2 cellular contexts compared by ENCODE assay signal in the genomic region with DNA sequence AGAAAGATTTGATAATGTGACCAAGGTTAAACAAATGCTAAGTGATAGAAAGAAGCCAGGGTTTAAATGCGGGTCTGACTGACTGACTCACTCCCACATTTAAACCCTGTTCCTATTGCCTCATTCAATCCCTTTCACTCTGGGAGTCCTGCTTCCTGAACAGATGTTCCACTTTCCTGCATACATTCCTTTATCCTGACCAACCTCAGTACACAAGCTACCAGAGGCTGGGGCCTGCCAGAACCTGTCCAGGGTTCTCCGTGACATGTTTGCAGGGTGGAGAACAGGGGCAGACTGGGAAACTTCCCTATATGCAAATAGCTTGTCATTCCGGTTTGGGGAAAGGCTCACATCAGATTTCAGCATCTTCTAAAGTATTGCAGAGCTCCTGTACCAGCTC.
TF ChIP-seq lines count a peak whose summit lies in the region.

No MANE protein-coding gene starts in this region.

TF ChIP-seq in IMR-90, 13 proteins besides CTCF, POLR2A, EP300 and RAD21 (continued from another document):
- TF ChIP-seq BHLHE40 (IDR thresholded peaks at IDR 0.05; ENCODE audit: low read depth, low read length) (0 out of 2 replicates have a peak, but pooled peaks have one; percentile 18), MAZ (IDR thresholded peaks at IDR 0.05; ENCODE audit: borderline replicate concordance, low read depth, low read length) (no peak), CEBPB (IDR thresholded peaks at IDR 0.05; ENCODE audit: low read depth, low read length) (peak; percentile 95), FOS (IDR thresholded peaks at IDR 0.05; ENCODE audit: low read depth, low read length) (peak; percentile 51; the same call in 1 of the 2 replicates), RCOR1 (IDR thresholded peaks at IDR 0.05; ENCODE audit: insufficient replicate concordance, low read length) (peak; percentile 44)
TF ChIP-seq in IMR-90: peak in this region for 4.

TF ChIP-seq in WTC11, 78 proteins besides CTCF, POLR2A, EP300 and RAD21 (continued from another document):
- TF ChIP-seq, protein P1, sequence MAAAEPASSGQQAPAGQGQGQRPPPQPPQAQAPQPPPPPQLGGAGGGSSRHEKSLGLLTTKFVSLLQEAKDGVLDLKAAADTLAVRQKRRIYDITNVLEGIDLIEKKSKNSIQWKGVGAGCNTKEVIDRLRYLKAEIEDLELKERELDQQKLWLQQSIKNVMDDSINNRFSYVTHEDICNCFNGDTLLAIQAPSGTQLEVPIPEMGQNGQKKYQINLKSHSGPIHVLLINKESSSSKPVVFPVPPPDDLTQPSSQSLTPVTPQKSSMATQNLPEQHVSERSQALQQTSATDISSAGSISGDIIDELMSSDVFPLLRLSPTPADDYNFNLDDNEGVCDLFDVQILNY (CRISPR knock-in tag; IDR thresholded peaks at IDR 0.05), result no peak
- TF ChIP-seq SOX15 (CRISPR knock-in tag; IDR thresholded peaks at IDR 0.05) (0 out of 2 replicates have a peak, but pooled peaks have one; percentile 50), CBFB (CRISPR knock-in tag; IDR thresholded peaks at IDR 0.05; ENCODE audit: low read depth) (no peak), ZNF317 (CRISPR knock-in tag; IDR thresholded peaks at IDR 0.05; ENCODE audit: borderline replicate concordance, low read depth) (no peak), MXD4 (CRISPR knock-in tag; IDR thresholded peaks at IDR 0.05; ENCODE audit: borderline replicate concordance) (no peak)
TF ChIP-seq in WTC11: peak in this region for 1.
